In genomic region chr6:82268301-82268846, GRCh38 we compare ENCODE assay signal across 22 cellular contexts. TPM values are rescaled to one million over a fixed set of nuclear protein-coding genes. Genes with fewer than 3 reads are reported as not detected.
A peak's percentile ranks its signal among the peaks of the same experiment; 100 is the strongest.
DNase-seq lines count a peak whose midpoint lies in the region; ATAC-seq, FAIRE-seq and TF ChIP-seq lines count a peak whose summit lies in the region.
"Had no signal": no experiment of that assay in that cellular context is flagged by ENCODE, and none has a peak within 500 bp of the region (broad histone marks: within the 10 kb centered on the region; RNA-seq: fewer than 3 reads in every experiment).

No MANE protein-coding gene starts in this region.

- H3K27me3 Mint-ChIP-seq in activated CD4-positive, alpha-beta memory T cell treated with anti-CD3 and anti-CD28 coated beads for 36 hours: no peaks in the 10 kb centered on the region

- no peaks in the 10 kb centered on the region for H3K36me3 ChIP-seq in Panc1 (ENCODE audit: control insufficient read depth, insufficient read depth, low read length)
- H3K36me3 ChIP-seq in adrenal gland (replicated peaks in 1 of 2): no peaks in the 10 kb centered on the region
- H3K36me3 ChIP-seq: Peyer's patch had no signal

- FAIRE-seq in G401.6 (lab: Jason Lieb, UNC): peak; percentile 99
- FAIRE-seq: GM12878 had no signal

- H3K27me3 ChIP-seq in Panc1 (ENCODE audit: control insufficient read depth, insufficient read depth, low read length): no peaks in the 10 kb centered on the region
- no peaks in the 10 kb centered on the region for H3K27me3 ChIP-seq in adrenal gland
- H3K27me3 ChIP-seq: Peyer's patch had no signal

- H3K4me3 Mint-ChIP-seq in activated CD4-positive, alpha-beta memory T cell treated with anti-CD3 and anti-CD28 coated beads for 36 hours: no peak overlapping the region
- H3K4me3 Mint-ChIP-seq: CD4-positive, CD25-positive, alpha-beta regulatory T cell; H9 had no signal

- peaks cover 2% of the 10 kb centered on the region for H3K4me1 Mint-ChIP-seq in activated CD4-positive, alpha-beta memory T cell treated with anti-CD3 and anti-CD28 coated beads for 36 hours (ENCODE audit: low read depth)

- H3K27ac ChIP-seq in Panc1 (ENCODE audit: low read length) (peak overlapping the region; percentile 51; the same call in 1 of the 2 replicates), adrenal gland (no peak overlapping the region)
- H3K27ac ChIP-seq: Peyer's patch had no signal

- POLR2A ChIA-PET in Panc1 (lab: Charles Lee): no interaction called here
- POLR2A ChIA-PET in activated CD4-positive, alpha-beta memory T cell treated with anti-CD3 and anti-CD28 coated beads for 36 hours (lab: Charles Lee): no interaction called here

- no peak for TF ChIP-seq POLR2A in adrenal gland (IDR thresholded peaks at IDR 0.05)

- no peak overlapping the region for H3K27ac Mint-ChIP-seq in activated CD4-positive, alpha-beta memory T cell treated with anti-CD3 and anti-CD28 coated beads for 36 hours
- H3K27ac Mint-ChIP-seq: CD4-positive, CD25-positive, alpha-beta regulatory T cell; H9 had no signal

- 73 to 79% (median 77%) methylated on average over 2 of the region's 2 CpGs for WGBS in adrenal gland, 4 donors

- ATAC-seq in Panc1: no peak
- ATAC-seq: GM12878 had no signal

- H3K4me3 ChIP-seq in Panc1 (ENCODE audit: low read depth in 2 of 2, low read length in 2 of 2) (no peak overlapping the region), adrenal gland (no peak overlapping the region)
- H3K4me3 ChIP-seq: GM12878, Peyer's patch had no signal

- DNase-seq in Daoy (ENCODE audit: low read depth): peak; percentile 16
- no peak for DNase-seq in Panc1 (ENCODE audit: low read depth, low spot score)
- peak; percentile 45 for DNase-seq in dermis blood vessel endothelial cell
- DNase-seq in T1000 (lab: John Stamatoyannopoulos, UW): no peak
- no peak for DNase-seq in activated CD4-positive, alpha-beta memory T cell treated with anti-CD3 and anti-CD28 coated beads for 36 hours
- no peak for DNase-seq in adrenal gland
- DNase-seq in NK-92 (lab: John Stamatoyannopoulos, UW; ENCODE audit: unreplicated experiment): no peak
- DNase-seq: CD4-positive, CD25-positive, alpha-beta regulatory T cell; DMS 273 treated with DMSO at 0.1 percent for 48 hours; DND-41; H9; Karpas-422; MV-4-11; NCI-H1694 treated with DMSO at 0.1 percent for 48 hours; NCI-H2081 treated with DMSO at 0.1 percent for 48 hours; NCI-H2171 treated with DMSO at 0.1 percent for 48 hours; NCI-H446 treated with DMSO at 0.1 percent for 48 hours; NCI-H526 treated with DMSO at 0.1 percent for 48 hours; NK-92 treated with Interleukin-12 subunit alpha and Interleukin-12 subunit beta, amount 100 ng/mL, for 24 hours; Peyer's patch had no signal

- no peaks in the 10 kb centered on the region for H3K9me3 ChIP-seq in Panc1 (ENCODE audit: control insufficient read depth, insufficient read depth, low read depth, low read length)
- H3K9me3 ChIP-seq in adrenal gland (replicated peaks in 1 of 3): no peaks in the 10 kb centered on the region
- H3K9me3 ChIP-seq: Peyer's patch had no signal

- intact Hi-C loops in Panc1 (cut with micrococcal nuclease; ENCODE audit: unreplicated experiment) (no loop called here), adrenal gland (cut with DNase I) (loop anchor here (5.0 to 10.0 kb wide), 2 partner anchors 786 to 789 kb away; no protein-coding TSS in a partner anchor)
- intact Hi-C loops in activated CD4-positive, alpha-beta memory T cell treated with anti-CD3 and anti-CD28 coated beads for 36 hours (cut with micrococcal nuclease): no loop called here

- no peaks in the 10 kb centered on the region for H3K9me3 Mint-ChIP-seq in activated CD4-positive, alpha-beta memory T cell treated with anti-CD3 and anti-CD28 coated beads for 36 hours
- H3K9me3 Mint-ChIP-seq: H9 had no signal

- in situ Hi-C loops in Panc1 (cut with HindIII; ENCODE audit: low pct_unique_long_range_greater_than_20kb, low sequenced_read_pairs): no loop called here

- H3K4me1 ChIP-seq in Panc1 (ENCODE audit: control insufficient read depth, insufficient read depth, low read length): no peaks in the 10 kb centered on the region
- H3K4me1 ChIP-seq in adrenal gland (replicated peaks in 1 of 2): no peaks in the 10 kb centered on the region
- H3K4me1 ChIP-seq: Peyer's patch had no signal

- H3K36me3 Mint-ChIP-seq in activated CD4-positive, alpha-beta memory T cell treated with anti-CD3 and anti-CD28 coated beads for 36 hours: no peaks in the 10 kb centered on the region
- H3K36me3 Mint-ChIP-seq: CD4-positive, CD25-positive, alpha-beta regulatory T cell had no signal

- CTCF ChIA-PET in Panc1 (lab: Charles Lee): interaction anchor here (0.6 kb wide), 1 partner anchor 16 kb away, joined by 4 read pairs; no protein-coding TSS in a partner anchor
- CTCF ChIA-PET in activated CD4-positive, alpha-beta memory T cell treated with anti-CD3 and anti-CD28 coated beads for 36 hours (lab: Charles Lee): interaction anchor here (2.5 kb wide), 1 partner anchor 786 kb away, joined by 14 read pairs; no protein-coding TSS in a partner anchor

- no peak for TF ChIP-seq CTCF in Panc1 (IDR thresholded peaks at IDR 0.05)
- no peak for TF ChIP-seq CTCF in adrenal gland (IDR thresholded peaks at IDR 0.05)

- BruUV-seq in Panc1 (replicated peaks; lab: Mats Ljungman, UMichigan): no TSS peak

RNA-seq across cellular contexts. Expression of gene IBTK, which starts 20.8 kb away (rescaled TPM):
- 30.1 and 31.7 TPM in 2 replicates for total RNA-seq in Daoy (2014; rRNA removed; shearing (Covaris generic))
- total RNA-seq in Panc1 (2021; ENCODE audit: unreplicated experiment) (73.2 TPM), dermis blood vessel endothelial cell (42.2 and 47.0 TPM in 2 replicates), adrenal gland (10 to 100 TPM; 26.7 to 73.3 (median 51.3) TPM)
- polyA plus RNA-seq in Panc1 (2012; ENCODE audit: insufficient read length): 24.1 TPM
- total RNA-seq in activated CD4-positive, alpha-beta memory T cell treated with anti-CD3 and anti-CD28 coated beads for 36 hours: 10 to 100 TPM; 30.7 to 32.1 TPM
- 10 to 100 TPM; 34.7 to 74.8 (median 43.1) TPM for polyA plus RNA-seq in adrenal gland

Comparison
In these comparisons a context has a peak if more than half of its experiments do, and no peak if none do; other contexts are left out.
1. DNase-seq: peak in Daoy (single experiment) and dermis blood vessel endothelial cell (single experiment); none in Panc1 (single experiment), T1000 (single experiment), activated CD4-positive, alpha-beta memory T cell treated with anti-CD3 and anti-CD28 coated beads for 36 hours (single experiment), adrenal gland (0 of 7) and NK-92 (single experiment).
2. intact Hi-C loops: an anchor here in adrenal gland (5.0 to 10.0 kb wide); none called in Panc1 and activated CD4-positive, alpha-beta memory T cell treated with anti-CD3 and anti-CD28 coated beads for 36 hours.